ENCODE assay signal across 21 cellular contexts in the genomic region with DNA sequence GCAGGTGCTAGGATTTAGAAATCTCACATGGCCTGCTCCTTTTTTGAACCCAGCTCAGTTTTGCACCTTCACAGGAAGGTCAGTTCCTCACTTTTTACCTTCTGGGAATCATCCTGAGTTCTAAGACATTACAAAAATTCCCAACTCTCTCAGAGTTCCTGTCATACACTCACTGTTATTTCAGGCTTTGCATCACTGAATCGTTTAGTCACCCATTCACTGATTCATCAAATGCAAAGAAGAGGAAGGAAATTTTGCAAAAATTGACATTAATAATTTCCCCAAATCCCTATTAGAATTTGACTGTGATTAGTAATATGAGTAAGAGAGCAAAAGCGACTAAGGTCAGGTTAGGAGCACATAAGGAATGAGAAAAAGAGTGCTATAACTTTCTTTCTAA.
DNase-seq lines count a peak whose midpoint lies in the region; ATAC-seq and TF ChIP-seq lines count a peak whose summit lies in the region.
"Had no signal": no experiment of that assay in that cellular context is flagged by ENCODE, and none has a peak within 500 bp of the region (broad histone marks: within the 10 kb centered on the region; RNA-seq: fewer than 3 reads in every experiment).

No MANE protein-coding gene starts in this region.

- DNase-seq in ACHN (peak; percentile 50), HS-5 (ENCODE audit: low read depth) (peak; percentile 32), brain microvascular endothelial cell (no peak), glomerular visceral epithelial cell (ENCODE audit: extremely low spot score) (peak; percentile 42), right lobe of liver (no peak), NCI-H524 treated with DMSO at 0.1 percent for 48 hours (lab: John Stamatoyannopoulos, UW) (no peak), caudate nucleus (lab: John Stamatoyannopoulos, UW) (no peak), NCI-H1092 (lab: John Stamatoyannopoulos, UW) (no peak)
- DNase-seq: activated naive CD4-positive, alpha-beta T cell treated with anti-CD3 and anti-CD28 coated beads for 36 hours; activated T-cell treated with anti-CD3 and anti-CD28 coated beads, Interleukin-2, amount 50 U/mL, for 48 hours; effector memory CD8-positive, alpha-beta T cell; GF-D8; NCI-H1930; NCI-H446; nucleus accumbens; stimulated activated CD8-positive, alpha-beta memory T cell treated with anti-CD3 and anti-CD28 coated beads, Interleukin-4, amount 100 ng/mL, for 48 hours; SW 1271; upper lobe of right lung had no signal

- H3K4me3 ChIP-seq in brain microvascular endothelial cell (ENCODE audit: low read depth, low read length) (no peak overlapping the region), right lobe of liver (no peak overlapping the region)
- H3K4me3 ChIP-seq: A549, GM23338, K562, upper lobe of right lung had no signal

- no peak for TF ChIP-seq POLR2A in right lobe of liver (IDR thresholded peaks at IDR 0.05)

- H3K27me3 ChIP-seq in brain microvascular endothelial cell (replicated peaks) (no peaks in the 10 kb centered on the region), right lobe of liver (no peaks in the 10 kb centered on the region)
- H3K27me3 ChIP-seq: upper lobe of right lung had no signal

- TF ChIP-seq CTCF in brain microvascular endothelial cell (IDR thresholded peaks at IDR 0.05; ENCODE audit: low read depth, low read length, missing control alignments) (no peak), right lobe of liver (IDR thresholded peaks at IDR 0.05) (no peak)

- 49% methylated on average over 2 of the region's 2 CpGs for WGBS in right lobe of liver (ENCODE audit: insufficient coverage, low coverage, low lambda C conversion rate, missing lambda C conversion rate)

- H3K36me3 ChIP-seq in brain microvascular endothelial cell (replicated peaks) = no peaks in the 10 kb centered on the region
- H3K36me3 ChIP-seq in right lobe of liver = no peaks in the 10 kb centered on the region
- H3K36me3 ChIP-seq: upper lobe of right lung had no signal

- H3K27ac ChIP-seq in brain microvascular endothelial cell = peak overlapping the region; percentile 62
- H3K27ac ChIP-seq in right lobe of liver = no peak overlapping the region
- no peak overlapping the region for H3K27ac ChIP-seq in caudate nucleus (ENCODE audit: low read depth, low read length)
- H3K27ac ChIP-seq: A549, upper lobe of right lung had no signal

- no peaks in the 10 kb centered on the region for H3K4me1 ChIP-seq in right lobe of liver
- H3K4me1 ChIP-seq: upper lobe of right lung had no signal

- no peaks in the 10 kb centered on the region for H3K9me3 ChIP-seq in right lobe of liver
- H3K9me3 ChIP-seq: A549, upper lobe of right lung had no signal

- intact Hi-C loops in right lobe of liver (cut with DNase I) = no loop called here

- ATAC-seq in right lobe of liver = no peak
- ATAC-seq: A549; effector memory CD8-positive, alpha-beta T cell; GM23338; K562; upper lobe of right lung had no signal

- in situ Hi-C loops in ACHN (cut with HindIII; ENCODE audit: low pct_ligation_motif_present, low pct_unique_long_range_greater_than_20kb, low sequenced_read_pairs) (no loop called here), brain microvascular endothelial cell (cut with HindIII; ENCODE audit: low pct_ligation_motif_present, low sequenced_read_pairs) (no loop called here)

Comparison
In these comparisons a context has a peak if more than half of its experiments do, and no peak if none do; other contexts are left out.
1. DNase-seq: peak in ACHN (single experiment), HS-5 (single experiment) and glomerular visceral epithelial cell (single experiment); none in brain microvascular endothelial cell (single experiment), right lobe of liver (0 of 3), NCI-H524 treated with DMSO at 0.1 percent for 48 hours (single experiment), caudate nucleus (0 of 61) and NCI-H1092 (single experiment).